In the genomic region with DNA sequence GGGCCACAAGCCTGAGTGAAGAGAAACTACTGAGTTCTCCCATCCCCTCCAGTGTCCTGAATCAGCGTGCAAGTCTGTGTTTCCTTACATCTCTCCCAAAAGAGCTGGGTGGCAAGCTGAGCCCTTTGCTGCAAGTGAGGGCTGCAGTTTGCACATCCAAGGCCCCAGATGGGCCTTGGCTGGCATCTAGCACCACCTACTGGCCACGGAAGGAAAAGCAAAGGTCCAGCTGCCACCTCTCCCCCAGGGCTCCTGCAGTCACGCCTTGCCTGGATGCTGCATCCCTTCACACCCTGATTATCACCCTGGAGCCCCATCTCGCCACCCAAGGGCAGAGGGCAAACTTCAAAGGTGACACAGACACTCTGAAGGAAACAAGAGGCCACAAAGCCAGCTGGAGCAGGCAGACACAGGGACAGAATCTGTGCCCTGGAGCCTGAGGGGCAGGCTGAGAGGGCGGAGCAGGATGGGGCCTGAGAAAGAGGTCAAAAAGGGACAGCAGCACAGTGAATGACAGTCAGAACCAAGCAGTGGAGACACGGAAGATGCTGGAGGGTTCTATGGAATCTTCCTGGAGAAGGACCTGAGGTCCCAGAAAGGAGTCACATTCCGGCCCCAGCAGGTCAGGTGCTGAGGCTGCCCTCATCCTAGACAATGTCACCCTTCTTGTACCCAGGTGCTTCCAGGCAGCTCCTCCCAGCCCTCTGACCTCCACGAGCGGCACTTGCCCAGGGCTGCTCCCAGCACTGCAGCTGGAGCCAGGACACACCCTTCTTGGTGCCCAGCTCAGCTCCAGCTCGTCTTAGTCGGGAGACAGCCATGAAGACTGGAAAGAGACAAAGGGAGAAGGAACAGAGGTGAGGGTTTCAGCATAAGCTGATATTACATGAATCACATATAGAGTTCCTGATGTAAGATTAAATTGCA, we compare ENCODE assay signal across 8 cellular contexts. TPM values are rescaled to one million over a fixed set of nuclear protein-coding genes. Genes with fewer than 3 reads are reported as not detected.
A peak's percentile ranks its signal among the peaks of the same experiment; 100 is the strongest.
DNase-seq lines count a peak whose midpoint lies in the region; ATAC-seq and TF ChIP-seq lines count a peak whose summit lies in the region.

No MANE protein-coding gene starts in this region.

- intact Hi-C loops in Calu3 (cut with micrococcal nuclease; ENCODE audit: unreplicated experiment), result no loop called here

- H3K9me3 Mint-ChIP-seq in Calu3 (ENCODE audit: low read depth, unreplicated experiment), result no peaks in the 10 kb centered on the region

- no peaks in the 10 kb centered on the region for H3K36me3 Mint-ChIP-seq in Calu3 (ENCODE audit: insufficient read depth, unreplicated experiment)

- ATAC-seq in GM19397 (IDR thresholded peaks at IDR 0.05; ENCODE audit: unreplicated experiment), result peak; percentile 73

- H3K27me3 Mint-ChIP-seq in Calu3 (ENCODE audit: unreplicated experiment), result peaks cover 100% of the 10 kb centered on the region

- BruUV-seq in Calu3 (replicated peaks; lab: Mats Ljungman, UMichigan), result no TSS peak

- H3K4me3 Mint-ChIP-seq in Calu3 (ENCODE audit: low read depth, unreplicated experiment), result no peak overlapping the region

- peak; percentile 87 for TF ChIP-seq CTCF in Calu3 (IDR thresholded peaks at IDR 0.05; ENCODE audit: unreplicated experiment)

- no peak overlapping the region for H3K27ac Mint-ChIP-seq in Calu3 (ENCODE audit: unreplicated experiment)

- no peaks in the 10 kb centered on the region for H3K4me1 Mint-ChIP-seq in Calu3 (ENCODE audit: low read depth, unreplicated experiment)

- CTCF ChIA-PET in Calu3 (lab: Charles Lee), result interaction anchor here (1.2 kb wide), 1 partner anchor 14 kb away, joined by 4 read pairs; no protein-coding TSS in a partner anchor

- DNase-seq in Calu3, result peak; percentile 83
- peak; percentile 80 for DNase-seq in HT-29 (ENCODE audit: low spot score)
- peak in 3 of 5 donors; percentile 13 to 42 (median 26) for DNase-seq in T-helper 1 cell
- DNase-seq in astrocyte of the hippocampus (ENCODE audit: low read depth, low spot score), result peak; percentile 88
- DNase-seq in iPS-NIHi7 (ENCODE audit: extremely low spot score), result peak; percentile 94
- DNase-seq in stimulated activated CD4-positive, alpha-beta T cell treated with anti-CD3 and anti-CD28 coated beads, Interleukin-15, amount 100 ng/mL, for 24 hours, result peak; percentile 73
- no peak for DNase-seq in NCI-H1436 treated with DMSO at 0.1 percent for 48 hours (lab: John Stamatoyannopoulos, UW)

RNA-seq across cellular contexts. Expression of gene NTRK3, which starts 18.3 kb away (rescaled TPM):
- not detected in 2 replicates for total RNA-seq in Calu3 (2022)
- not detected in 2 replicates for total RNA-seq in HT-29 (2014; rRNA removed; shearing (Covaris generic))
